21 cellular contexts compared by ENCODE assay signal in the genomic region with DNA sequence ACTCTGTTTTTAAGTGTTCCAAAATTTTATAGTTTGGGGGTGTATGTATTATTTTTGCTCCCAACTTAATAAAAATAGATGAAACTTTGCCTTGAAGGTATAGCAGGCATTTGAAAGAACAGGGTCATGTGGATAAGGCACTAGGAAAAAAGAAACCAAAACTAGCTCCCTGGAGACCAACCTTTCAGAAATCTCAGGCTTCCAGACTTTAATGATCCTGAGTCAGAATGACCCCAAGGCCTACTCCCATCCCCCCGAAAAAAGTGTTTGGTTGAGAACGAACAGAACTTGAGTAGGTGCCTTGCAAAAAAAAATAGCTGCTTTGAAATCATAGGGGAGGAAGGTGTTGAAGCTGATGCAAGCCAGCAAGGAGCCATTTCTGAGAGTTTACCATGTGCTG.
"Had no signal": no experiment of that assay in that cellular context is flagged by ENCODE, and none has a peak within 500 bp of the region (broad histone marks: within the 10 kb centered on the region; RNA-seq: fewer than 3 reads in every experiment).

No MANE protein-coding gene starts in this region.

- H3K4me2 ChIP-seq: neural progenitor cell, smooth muscle cell had no signal

- H3K9ac ChIP-seq: neural progenitor cell had no signal

- H3K27ac ChIP-seq: brain microvascular endothelial cell, coronary artery, left ventricle myocardium inferior, neural progenitor cell, ovary, right lobe of liver, thoracic aorta, upper lobe of left lung had no signal

- H3K4me3 ChIP-seq: coronary artery, left ventricle myocardium inferior, neural progenitor cell, ovary, right lobe of liver, smooth muscle cell, stomach, thoracic aorta, upper lobe of left lung had no signal

- H3K4me1 ChIP-seq: neural progenitor cell, right lobe of liver, upper lobe of left lung had no signal

- DNase-seq: activated CD4-positive, alpha-beta T cell treated with anti-CD3 and anti-CD28 coated beads for 48 hours; activated CD4-positive, CD25-positive, alpha-beta regulatory T cell; activated CD8-positive, alpha-beta T cell treated with anti-CD3 and anti-CD28 coated beads, Interleukin-2, amount 10 ng/mL, durations not matched to agents 7 days and 5 days; activated naive CD4-positive, alpha-beta T cell treated with Interleukin-2 at 50 U/mL for 16 hours; activated T-cell treated with anti-CD3 and anti-CD28 coated beads, Interleukin-2, amount 50 U/mL, for 24 hours; anterior cingulate cortex; brain microvascular endothelial cell; central memory CD4-positive, alpha-beta T cell; immature natural killer cell; kidney glomerular epithelial cell; left ventricle myocardium inferior; mammary epithelial cell; ovary; right lobe of liver; stimulated activated CD4-positive, alpha-beta T cell treated with anti-CD3 and anti-CD28 coated beads, Interleukin-4, amount 100 ng/mL, for 24 hours; stomach; upper lobe of left lung had no signal

- H2AFZ ChIP-seq: neural progenitor cell had no signal

- H3K9me3 ChIP-seq: left ventricle myocardium inferior, ovary, right lobe of liver, stomach, thoracic aorta, upper lobe of left lung had no signal

- H3K27me3 ChIP-seq: brain microvascular endothelial cell, neural progenitor cell, ovary, right lobe of liver, stomach, upper lobe of left lung had no signal

- H3K36me3 ChIP-seq: brain microvascular endothelial cell, left ventricle myocardium inferior, neural progenitor cell, ovary, right lobe of liver, stomach, thoracic aorta, upper lobe of left lung had no signal
